In the genomic region with DNA sequence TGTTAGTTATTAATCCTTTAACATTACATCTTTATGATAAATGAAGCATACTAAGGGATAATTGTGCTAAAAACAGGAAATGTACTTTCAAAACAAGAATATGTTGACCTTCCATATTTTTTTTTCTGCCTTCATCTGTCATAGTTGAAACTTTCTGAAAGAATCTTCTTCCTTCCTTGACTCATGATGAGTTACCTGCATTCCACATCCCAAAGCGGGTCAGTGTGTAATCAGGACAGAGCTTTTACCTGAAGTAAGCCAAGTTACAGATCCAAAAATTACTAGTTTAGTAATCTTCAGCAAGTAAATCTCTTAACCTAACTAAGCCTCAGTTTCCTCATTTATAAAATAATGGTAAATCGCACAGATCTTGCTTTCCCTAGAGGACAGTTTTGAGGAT, we compare ENCODE assay signal across 21 cellular contexts.
"Had no signal": no experiment of that assay in that cellular context is flagged by ENCODE, and none has a peak within 500 bp of the region (broad histone marks: within the 10 kb centered on the region; RNA-seq: fewer than 3 reads in every experiment).

No MANE protein-coding gene starts in this region.

- H3K27ac ChIP-seq: brain microvascular endothelial cell, esophagus muscularis mucosa, parathyroid adenoma, psoas muscle, sigmoid colon, thoracic aorta, vagina had no signal

- H2AFZ ChIP-seq: parathyroid adenoma had no signal

- H3K27me3 ChIP-seq: brain microvascular endothelial cell, esophagus muscularis mucosa, sigmoid colon, vagina had no signal

- H3K4me3 ChIP-seq: esophagus muscularis mucosa, psoas muscle, sigmoid colon, thoracic aorta, vagina had no signal

- H3K4me1 ChIP-seq: parathyroid adenoma, vagina had no signal

- H3K36me3 ChIP-seq: brain microvascular endothelial cell, esophagus muscularis mucosa, sigmoid colon, thoracic aorta, vagina had no signal

- DNase-seq: activated CD4-positive, alpha-beta memory T cell treated with anti-CD3 and anti-CD28 coated beads, Interleukin-2, amount 10 ng/mL, durations not matched to agents 7 days and 5 days; activated CD4-positive, alpha-beta T cell treated with anti-CD3 and anti-CD28 coated beads for 1 hour; activated CD4-positive, alpha-beta T cell treated with anti-CD3 and anti-CD28 coated beads, Interleukin-2, amount 10 ng/mL, durations not matched to agents 7 days and 5 days; activated CD8-positive, alpha-beta memory T cell treated with anti-CD3 and anti-CD28 coated beads, Interleukin-2, amount 50 U/mL, for 48 hours; activated gamma-delta T cell treated with Interleukin-2 at 50 U/mL for 16 hours; activated naive CD4-positive, alpha-beta T cell treated with anti-CD3 and anti-CD28 coated beads, Interleukin-2, amount 50 U/mL, for 16 hours; activated T-cell treated with anti-CD3 and anti-CD28 coated beads, Interleukin-2, amount 50 U/mL, for 4 hours; amniotic stem cell; brain microvascular endothelial cell; central memory CD4-positive, alpha-beta T cell; left ventricle myocardium superior; naive thymus-derived CD4-positive, alpha-beta T cell; psoas muscle; sigmoid colon; small intestine; stimulated activated CD4-positive, alpha-beta T cell treated with anti-CD3 and anti-CD28 coated beads, Interleukin-4, amount 100 ng/mL, for 24 hours; T-helper 2 cell had no signal

- H3K9ac ChIP-seq: parathyroid adenoma had no signal

- H3K79me2 ChIP-seq: parathyroid adenoma had no signal

- H3K9me3 ChIP-seq: psoas muscle, sigmoid colon, thoracic aorta, vagina had no signal
